ENCODE assay signal across 15 cellular contexts in the genomic region with DNA sequence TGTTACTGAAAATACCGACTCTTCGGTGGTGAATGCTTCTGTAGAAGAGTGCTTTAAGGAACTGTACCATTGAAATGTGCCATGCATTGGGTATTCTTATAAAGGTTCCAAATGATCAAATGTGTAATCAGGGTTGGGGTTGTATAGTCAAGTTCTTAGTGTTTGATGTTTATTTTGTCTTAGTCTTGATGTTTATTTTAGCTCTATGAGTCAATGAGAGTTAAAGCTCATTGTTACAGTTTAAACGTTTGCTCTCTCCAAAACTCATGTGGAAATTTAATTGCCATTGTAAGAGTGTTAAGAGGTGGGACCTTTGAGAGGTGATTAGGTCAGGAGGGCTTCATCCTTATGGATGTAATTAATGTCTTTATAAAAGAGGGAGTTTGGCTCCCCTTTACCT.
"Had no signal": no experiment of that assay in that cellular context is flagged by ENCODE, and none has a peak within 500 bp of the region (broad histone marks: within the 10 kb centered on the region; RNA-seq: fewer than 3 reads in every experiment).

No MANE protein-coding gene starts in this region.

- ATAC-seq: activated CD4-positive, CD25-positive, alpha-beta regulatory T cell treated with anti-CD3 and anti-CD28 coated beads, Interleukin-2, amount 50 U/mL, for 24 hours; activated T-cell treated with anti-CD3 and anti-CD28 coated beads, Interleukin-2, amount 50 U/mL, for 4 hours; lower lobe of right lung; T-helper 17 cell had no signal

- H3K4me3 ChIP-seq: lower lobe of right lung, skin epidermis, stomach, thoracic aorta had no signal

- DNase-seq: activated CD4-positive, alpha-beta T cell treated with anti-CD3 and anti-CD28 coated beads, Interleukin-2, amount 50 U/mL, for 48 hours; activated effector memory CD4-positive, alpha-beta T cell treated with anti-CD3 and anti-CD28 coated beads, Interleukin-2, amount 50 U/mL, for 16 hours; activated T-cell treated with anti-CD3 and anti-CD28 coated beads, Interleukin-2, amount 50 U/mL, for 4 hours; aorta; glutamatergic neuron; lower lobe of right lung; midbrain; retina; stomach; T-helper 17 cell had no signal

- H3K4me3 Mint-ChIP-seq: activated naive CD8-positive, alpha-beta T cell; activated T-cell treated with anti-CD3 and anti-CD28 coated beads, Interleukin-2, amount 50 U/mL, for 4 hours; T-helper 17 cell had no signal

- H3K4me1 Mint-ChIP-seq: T-helper 17 cell had no signal

- H2AFZ ChIP-seq: parathyroid adenoma had no signal

- H3K27ac Mint-ChIP-seq: activated naive CD8-positive, alpha-beta T cell; T-helper 17 cell had no signal

- H3K27me3 Mint-ChIP-seq: activated naive CD8-positive, alpha-beta T cell; T-helper 17 cell had no signal

- H3K4me1 ChIP-seq: lower lobe of right lung, parathyroid adenoma had no signal

- H3K9me3 Mint-ChIP-seq: activated T-cell treated with anti-CD3 and anti-CD28 coated beads, Interleukin-2, amount 50 U/mL, for 4 hours had no signal

- H3K27me3 ChIP-seq: stomach had no signal

- H3K9me3 ChIP-seq: lower lobe of right lung, stomach, thoracic aorta had no signal

- H3K27ac ChIP-seq: lower lobe of right lung, parathyroid adenoma, skin epidermis, stomach, thoracic aorta had no signal

- H3K36me3 ChIP-seq: thoracic aorta had no signal

- H3K79me2 ChIP-seq: parathyroid adenoma had no signal
